ENCODE assay signal across 8 cellular contexts in the genomic region with DNA sequence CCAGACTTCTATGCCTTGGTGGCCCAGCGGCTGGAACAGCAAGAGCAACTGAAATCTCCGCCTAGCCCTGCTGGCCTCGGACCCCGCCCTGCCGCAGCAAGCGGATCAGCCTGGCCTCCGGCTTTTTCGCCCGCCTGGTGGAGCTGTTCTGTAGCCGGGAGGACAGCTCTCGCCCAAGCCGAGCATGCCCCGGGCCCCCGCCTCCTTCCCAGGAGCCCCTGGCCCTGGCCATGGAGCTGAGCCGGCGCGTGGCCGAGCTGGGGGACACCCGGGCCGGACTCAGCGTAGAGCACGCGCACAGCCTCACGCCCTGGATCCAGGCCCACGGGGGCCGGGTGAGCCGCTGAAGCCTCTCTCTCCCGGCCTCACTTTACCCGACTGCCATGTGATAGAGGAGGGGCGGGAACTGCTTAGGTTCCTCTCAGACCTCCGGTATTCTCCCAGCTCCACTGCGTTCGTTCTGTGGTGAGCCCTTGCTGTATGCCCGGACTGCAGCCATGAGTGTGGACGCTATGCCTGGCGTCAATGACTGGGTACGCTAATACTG. TPM values are rescaled to one million over a fixed set of nuclear protein-coding genes. Genes with fewer than 3 reads are reported as not detected.
DNase-seq lines count a peak whose midpoint lies in the region; ATAC-seq and TF ChIP-seq lines count a peak whose summit lies in the region.

No MANE protein-coding gene starts in this region.

- 83% methylated on average over 10 of the region's 37 CpGs for WGBS in SK-N-SH (ENCODE audit: low lambda C conversion rate)

- no peak overlapping the region for H3K4me3 Mint-ChIP-seq in stimulated activated naive B cell treated with anti-CD40 and anti-IgM and Interleukin-4, amounts not matched to agents 10 μg/mL and 1 μg/mL and 100 μg/mL, for 72 hours

- no peaks in the 10 kb centered on the region for H3F3A ChIP-seq in SK-N-SH (replicated peaks; ENCODE audit: insufficient read depth)

- no peaks in the 10 kb centered on the region for H4K20me1 ChIP-seq in SK-N-SH (ENCODE audit: insufficient read depth)

- no peak overlapping the region for H3K27ac Mint-ChIP-seq in stimulated activated naive B cell treated with anti-CD40 and anti-IgM and Interleukin-4, amounts not matched to agents 10 μg/mL and 1 μg/mL and 100 μg/mL, for 72 hours

- no peaks in the 10 kb centered on the region for H3K36me3 ChIP-seq in ascending aorta
- no peaks in the 10 kb centered on the region for H3K36me3 ChIP-seq in iPS-20b (ENCODE audit: insufficient read depth, low read depth, low read length)
- no peaks in the 10 kb centered on the region for H3K36me3 ChIP-seq in SK-N-SH (replicated peaks in 1 of 2; ENCODE audit: control insufficient read depth in 1 of 2, insufficient read depth in 2 of 2, low read length in 1 of 2)

- CTCF ChIA-PET in SK-N-SH (lab: Yijun Ruan, JAX): no interaction called here

- H3K27me3 ChIP-seq in ascending aorta: no peaks in the 10 kb centered on the region
- H3K27me3 ChIP-seq in iPS-20b (ENCODE audit: insufficient read depth, low read length): no peaks in the 10 kb centered on the region
- no peaks in the 10 kb centered on the region for H3K27me3 ChIP-seq in SK-N-SH (ENCODE audit: insufficient read depth)

- H3K4me3 ChIP-seq in ascending aorta (peak overlapping the region; percentile 30 to 48), iPS-20b (ENCODE audit: low read length) (peak overlapping the region; percentile 47; the same call in 1 of the 2 replicates), SK-N-SH (ENCODE audit: low read depth in 2 of 2, low read length in 1 of 2) (no peak overlapping the region)

- no peaks in the 10 kb centered on the region for H3K36me3 Mint-ChIP-seq in stimulated activated naive B cell treated with anti-CD40 and anti-IgM and Interleukin-4, amounts not matched to agents 10 μg/mL and 1 μg/mL and 100 μg/mL, for 72 hours

- no peak overlapping the region for H3K4me2 ChIP-seq in SK-N-SH

- H3K9me2 ChIP-seq in SK-N-SH: no peaks in the 10 kb centered on the region

- peak overlapping the region; percentile 53; the same call in 1 of the 2 replicates for H3K9ac ChIP-seq in iPS-20b (ENCODE audit: low read depth, low read length)
- no peak overlapping the region for H3K9ac ChIP-seq in SK-N-SH

- peak; percentile 31 to 39 for ATAC-seq in stimulated activated naive B cell treated with anti-CD40 and anti-IgM and Interleukin-4, amounts not matched to agents 10 μg/mL and 1 μg/mL and 100 μg/mL, for 72 hours (replicated peaks)

- TF ChIP-seq RAD21 in SK-N-SH (IDR thresholded peaks at IDR 0.05; ENCODE audit: low read length): no peak

- no peak for TF ChIP-seq CTCF in ascending aorta (IDR thresholded peaks at IDR 0.05)
- TF ChIP-seq CTCF in SK-N-SH (IDR thresholded peaks at IDR 0.05): no peak

- DNase-seq in activated T-cell treated with anti-CD3 and anti-CD28 coated beads for 48 hours (ENCODE audit: low read depth) (peak; percentile 12), activated T-cell treated with anti-CD3 and anti-CD28 coated beads for 4 hours (no peak), ascending aorta (ENCODE audit: low spot score in 2 of 2) (no peak), MV-4-11 (lab: John Stamatoyannopoulos, UW) (no peak), SK-N-SH (no peak)
- DNase-seq in stimulated activated naive B cell treated with anti-CD40 and anti-IgM and Interleukin-4, amounts not matched to agents 10 μg/mL and 1 μg/mL and 100 μg/mL, for 72 hours: no peak
- no peak for DNase-seq in stimulated activated naive CD4-positive, alpha-beta T cell (lab: John Stamatoyannopoulos, UW)

- peaks cover 26 to 52% of the 10 kb centered on the region in 2 donors for H3K27me3 Mint-ChIP-seq in stimulated activated naive B cell treated with anti-CD40 and anti-IgM and Interleukin-4, amounts not matched to agents 10 μg/mL and 1 μg/mL and 100 μg/mL, for 72 hours

- H2AFZ ChIP-seq in SK-N-SH (ENCODE audit: low read depth): no peak overlapping the region

- H3K4me1 ChIP-seq in ascending aorta (no peaks in the 10 kb centered on the region), iPS-20b (ENCODE audit: insufficient read depth, low read length) (no peaks in the 10 kb centered on the region), SK-N-SH (ENCODE audit: control insufficient read depth in 1 of 2, insufficient read depth in 2 of 2, low read depth in 1 of 2, low read length in 1 of 2) (no peaks in the 10 kb centered on the region)

- no peak overlapping the region for H3K27ac ChIP-seq in ascending aorta
- H3K27ac ChIP-seq in iPS-20b (ENCODE audit: low read length): no peak overlapping the region
- no peak overlapping the region for H3K27ac ChIP-seq in SK-N-SH (ENCODE audit: low read depth in 2 of 2, low read length in 1 of 2)

- intact Hi-C loops in ascending aorta (cut with DNase I): no loop called here

- POLR2A ChIA-PET in SK-N-SH (lab: Yijun Ruan, JAX): no interaction called here

- H3K9me3 ChIP-seq in ascending aorta: no peaks in the 10 kb centered on the region
- H3K9me3 ChIP-seq in iPS-20b (ENCODE audit: insufficient read depth, low read depth, low read length): no peaks in the 10 kb centered on the region
- H3K9me3 ChIP-seq in SK-N-SH: no peaks in the 10 kb centered on the region

- no peaks in the 10 kb centered on the region for H3K79me2 ChIP-seq in SK-N-SH (ENCODE audit: insufficient read depth)

- no peaks in the 10 kb centered on the region for H3K9me3 Mint-ChIP-seq in stimulated activated naive B cell treated with anti-CD40 and anti-IgM and Interleukin-4, amounts not matched to agents 10 μg/mL and 1 μg/mL and 100 μg/mL, for 72 hours

- TF ChIP-seq EP300 in SK-N-SH (IDR thresholded peaks at IDR 0.05; ENCODE audit: borderline replicate concordance in 1 of 2, low read depth in 1 of 2, low read length in 1 of 2): no peak

- no peaks in the 10 kb centered on the region for H3K4me1 Mint-ChIP-seq in stimulated activated naive B cell treated with anti-CD40 and anti-IgM and Interleukin-4, amounts not matched to agents 10 μg/mL and 1 μg/mL and 100 μg/mL, for 72 hours

TF ChIP-seq in SK-N-SH, 30 proteins besides CTCF, POLR2A, EP300 and RAD21:
- TF ChIP-seq FOSL2 (IDR thresholded peaks at IDR 0.05; ENCODE audit: borderline replicate concordance, low read depth): no peak
- TF ChIP-seq, protein P1, sequence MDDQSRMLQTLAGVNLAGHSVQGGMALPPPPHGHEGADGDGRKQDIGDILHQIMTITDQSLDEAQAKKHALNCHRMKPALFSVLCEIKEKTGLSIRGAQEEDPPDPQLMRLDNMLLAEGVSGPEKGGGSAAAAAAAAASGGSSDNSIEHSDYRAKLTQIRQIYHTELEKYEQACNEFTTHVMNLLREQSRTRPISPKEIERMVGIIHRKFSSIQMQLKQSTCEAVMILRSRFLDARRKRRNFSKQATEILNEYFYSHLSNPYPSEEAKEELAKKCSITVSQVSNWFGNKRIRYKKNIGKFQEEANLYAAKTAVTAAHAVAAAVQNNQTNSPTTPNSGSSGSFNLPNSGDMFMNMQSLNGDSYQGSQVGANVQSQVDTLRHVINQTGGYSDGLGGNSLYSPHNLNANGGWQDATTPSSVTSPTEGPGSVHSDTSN (IDR thresholded peaks at IDR 0.05): no peak
- no peak for TF ChIP-seq MEF2A (IDR thresholded peaks at IDR 0.05; ENCODE audit: borderline replicate concordance, low read depth)
- TF ChIP-seq SIN3A (IDR thresholded peaks at IDR 0.05; ENCODE audit: borderline replicate concordance, low read depth, low read length): no peak
TF ChIP-seq in SK-N-SH: peak in this region for 0.

RNA-seq across cellular contexts. Expression of a gene that starts 24.1 kb away (rescaled TPM):
- 45.7 TPM for total RNA-seq in ascending aorta
- 73.7 and 93.0 TPM in 2 replicates for polyA plus RNA-seq in SK-N-SH (2012; rRNA removed)
- polyA plus RNA-seq in SK-N-SH (2012; cell fraction: cytosol; rRNA removed): 107 and 140 TPM in 2 replicates
- polyA plus RNA-seq in SK-N-SH (2012; cell fraction: nucleus; rRNA removed): 36.8 and 56.3 TPM in 2 replicates

Comparison
In these comparisons a context has a peak if more than half of its experiments do, and no peak if none do; other contexts are left out.
1. H3K4me3 ChIP-seq: peak in ascending aorta (2 of 2) and iPS-20b (single experiment); none in SK-N-SH (0 of 2).